1 cellular context compared by ENCODE assay signal in the genomic region with DNA sequence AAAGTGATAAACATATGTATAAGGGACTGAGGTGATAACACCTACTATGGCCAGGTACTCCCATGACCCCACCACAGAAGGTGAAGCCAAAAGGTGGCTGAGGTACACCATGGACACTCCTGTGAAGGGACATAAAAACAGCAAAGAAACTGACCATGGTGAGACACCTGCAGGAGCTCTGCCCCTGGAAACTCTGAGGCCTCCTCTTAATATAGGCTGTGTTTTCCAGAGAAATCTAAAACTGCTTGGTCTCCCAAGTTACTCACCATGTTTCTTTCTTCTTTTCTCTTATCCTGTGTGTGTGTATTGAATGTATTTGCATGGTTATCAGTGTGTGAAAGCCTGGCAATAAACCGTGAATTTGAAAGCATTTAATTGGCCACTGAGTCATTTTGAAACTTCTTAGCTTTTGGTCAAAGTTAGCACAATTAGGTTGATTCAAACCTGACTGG.
TF ChIP-seq lines count a peak whose summit lies in the region.

No MANE protein-coding gene starts in this region.

TF ChIP-seq in GM12878, 131 proteins besides CTCF, POLR2A, EP300 and RAD21 (continued from another document):
- TF ChIP-seq SKIL (IDR thresholded peaks at IDR 0.05; ENCODE audit: low read depth, poor library complexity, severe bottlenecking) = peak; percentile 83
- no peak for TF ChIP-seq SMAD5 (IDR thresholded peaks at IDR 0.05; ENCODE audit: low read depth)
- peak; percentile 95 to 96 for TF ChIP-seq IKZF2 (IDR thresholded peaks at IDR 0.05)
- TF ChIP-seq CBX5 (IDR thresholded peaks at IDR 0.05; ENCODE audit: low read depth) = no peak
- TF ChIP-seq, protein P1, sequence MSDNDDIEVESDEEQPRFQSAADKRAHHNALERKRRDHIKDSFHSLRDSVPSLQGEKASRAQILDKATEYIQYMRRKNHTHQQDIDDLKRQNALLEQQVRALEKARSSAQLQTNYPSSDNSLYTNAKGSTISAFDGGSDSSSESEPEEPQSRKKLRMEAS (IDR thresholded peaks at IDR 0.05; ENCODE audit: low read depth, low read length) = no peak
- TF ChIP-seq GABPA (IDR thresholded peaks at IDR 0.05; ENCODE audit: low read depth) = no peak
- TF ChIP-seq RBBP5 (conservative IDR thresholded peaks at IDR 0.05) = no peak
- peak; percentile 52 for TF ChIP-seq RAD51 (IDR thresholded peaks at IDR 0.05)
- no peak for TF ChIP-seq SMARCA5 (IDR thresholded peaks at IDR 0.05)
- no peak for TF ChIP-seq ATF3 (IDR thresholded peaks at IDR 0.05; ENCODE audit: borderline replicate concordance, extremely low read depth, low read depth, low read length)
- TF ChIP-seq ZNF384 (IDR thresholded peaks at IDR 0.05; ENCODE audit: borderline replicate concordance, low read depth, low read length) = peak; percentile 6; the same call in 1 of the 2 replicates
- TF ChIP-seq NFIC (IDR thresholded peaks at IDR 0.05; ENCODE audit: low read depth, low read length) = no peak
- TF ChIP-seq, protein P2, sequence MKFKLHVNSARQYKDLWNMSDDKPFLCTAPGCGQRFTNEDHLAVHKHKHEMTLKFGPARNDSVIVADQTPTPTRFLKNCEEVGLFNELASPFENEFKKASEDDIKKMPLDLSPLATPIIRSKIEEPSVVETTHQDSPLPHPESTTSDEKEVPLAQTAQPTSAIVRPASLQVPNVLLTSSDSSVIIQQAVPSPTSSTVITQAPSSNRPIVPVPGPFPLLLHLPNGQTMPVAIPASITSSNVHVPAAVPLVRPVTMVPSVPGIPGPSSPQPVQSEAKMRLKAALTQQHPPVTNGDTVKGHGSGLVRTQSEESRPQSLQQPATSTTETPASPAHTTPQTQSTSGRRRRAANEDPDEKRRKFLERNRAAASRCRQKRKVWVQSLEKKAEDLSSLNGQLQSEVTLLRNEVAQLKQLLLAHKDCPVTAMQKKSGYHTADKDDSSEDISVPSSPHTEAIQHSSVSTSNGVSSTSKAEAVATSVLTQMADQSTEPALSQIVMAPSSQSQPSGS (IDR thresholded peaks at IDR 0.05; ENCODE audit: low read length) = no peak
- TF ChIP-seq USF2 (IDR thresholded peaks at IDR 0.05; ENCODE audit: borderline replicate concordance, low read depth, low read length) = no peak
- TF ChIP-seq MTA3 (IDR thresholded peaks at IDR 0.05; ENCODE audit: borderline replicate concordance, low read length) = no peak
- TF ChIP-seq CREM (IDR thresholded peaks at IDR 0.05; ENCODE audit: low read depth) = no peak
- TF ChIP-seq KLF5 (IDR thresholded peaks at IDR 0.05; ENCODE audit: partially characterized antibody) = no peak
- no peak for TF ChIP-seq KDM1A (IDR thresholded peaks at IDR 0.05; ENCODE audit: borderline replicate concordance)
- TF ChIP-seq CBFB (IDR thresholded peaks at IDR 0.05; ENCODE audit: low read depth) = no peak
- TF ChIP-seq TCF3 (IDR thresholded peaks at IDR 0.05; ENCODE audit: borderline replicate concordance, insufficient read depth, low read depth, low read length) = no peak
- no peak for TF ChIP-seq PAX8 (IDR thresholded peaks at IDR 0.05)
- no peak for TF ChIP-seq SREBF1 (IDR thresholded peaks at IDR 0.05; ENCODE audit: low read length)
- no peak for TF ChIP-seq HDGF (IDR thresholded peaks at IDR 0.05)
- peak; percentile 83; the same call in 1 of the 3 replicates for TF ChIP-seq POU2F2 (IDR thresholded peaks at IDR 0.05; ENCODE audit: borderline replicate concordance, low read depth, low read length)
- TF ChIP-seq BRCA1 (IDR thresholded peaks at IDR 0.05; ENCODE audit: low read depth, low read length) = no peak
- no peak for TF ChIP-seq CREB1 (IDR thresholded peaks at IDR 0.05; ENCODE audit: low read depth)
- peak; percentile 92 for TF ChIP-seq IRF4 (IDR thresholded peaks at IDR 0.05; ENCODE audit: low read depth, low read length)
- TF ChIP-seq MXI1 (IDR thresholded peaks at IDR 0.05; ENCODE audit: low read depth, low read length) = no peak; the same call in 1 of the 2 replicates
- peak; percentile 92 for TF ChIP-seq BMI1 (IDR thresholded peaks at IDR 0.05; ENCODE audit: borderline replicate concordance)
- TF ChIP-seq MEF2B (IDR thresholded peaks at IDR 0.05; ENCODE audit: partially characterized antibody, poor library complexity, severe bottlenecking) = peak; percentile 66
- peak; percentile 100 for TF ChIP-seq MTA2 (IDR thresholded peaks at IDR 0.05; ENCODE audit: low read depth)
- TF ChIP-seq CEBPB (IDR thresholded peaks at IDR 0.05; ENCODE audit: borderline replicate concordance in 1 of 2, low read depth in 2 of 2, low read length in 2 of 2) = no peak
- no peak for TF ChIP-seq EZH2 (IDR thresholded peaks at IDR 0.05; ENCODE audit: borderline replicate concordance, control insufficient read depth, low read depth, low read length)
- TF ChIP-seq TCF12 (IDR thresholded peaks at IDR 0.05; ENCODE audit: low read depth, low read length) = no peak
- TF ChIP-seq RB1 (IDR thresholded peaks at IDR 0.05; ENCODE audit: borderline replicate concordance) = peak; percentile 12; the same call in 1 of the 2 replicates
- no peak for TF ChIP-seq ESRRA (IDR thresholded peaks at IDR 0.05; ENCODE audit: low read length)
- TF ChIP-seq, protein P3, sequence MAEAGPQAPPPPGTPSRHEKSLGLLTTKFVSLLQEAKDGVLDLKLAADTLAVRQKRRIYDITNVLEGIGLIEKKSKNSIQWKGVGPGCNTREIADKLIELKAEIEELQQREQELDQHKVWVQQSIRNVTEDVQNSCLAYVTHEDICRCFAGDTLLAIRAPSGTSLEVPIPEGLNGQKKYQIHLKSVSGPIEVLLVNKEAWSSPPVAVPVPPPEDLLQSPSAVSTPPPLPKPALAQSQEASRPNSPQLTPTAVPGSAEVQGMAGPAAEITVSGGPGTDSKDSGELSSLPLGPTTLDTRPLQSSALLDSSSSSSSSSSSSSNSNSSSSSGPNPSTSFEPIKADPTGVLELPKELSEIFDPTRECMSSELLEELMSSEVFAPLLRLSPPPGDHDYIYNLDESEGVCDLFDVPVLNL (IDR thresholded peaks at IDR 0.05; ENCODE audit: low read depth, low read length) = no peak
- TF ChIP-seq PML (IDR thresholded peaks at IDR 0.05; ENCODE audit: low read length) = no peak
- TF ChIP-seq PBX3 (IDR thresholded peaks at IDR 0.05; ENCODE audit: insufficient replicate concordance, low read depth, low read length) = no peak
- no peak for TF ChIP-seq EED (IDR thresholded peaks at IDR 0.05; ENCODE audit: low read depth)
- peak; percentile 98; the same call in 1 of the 2 replicates for TF ChIP-seq BACH1 (IDR thresholded peaks at IDR 0.05; ENCODE audit: borderline replicate concordance)
- peak; percentile 76; the same call in 1 of the 2 replicates for TF ChIP-seq CHD2 (IDR thresholded peaks at IDR 0.05; ENCODE audit: borderline replicate concordance, low read depth, low read length)
- TF ChIP-seq, protein P4, sequence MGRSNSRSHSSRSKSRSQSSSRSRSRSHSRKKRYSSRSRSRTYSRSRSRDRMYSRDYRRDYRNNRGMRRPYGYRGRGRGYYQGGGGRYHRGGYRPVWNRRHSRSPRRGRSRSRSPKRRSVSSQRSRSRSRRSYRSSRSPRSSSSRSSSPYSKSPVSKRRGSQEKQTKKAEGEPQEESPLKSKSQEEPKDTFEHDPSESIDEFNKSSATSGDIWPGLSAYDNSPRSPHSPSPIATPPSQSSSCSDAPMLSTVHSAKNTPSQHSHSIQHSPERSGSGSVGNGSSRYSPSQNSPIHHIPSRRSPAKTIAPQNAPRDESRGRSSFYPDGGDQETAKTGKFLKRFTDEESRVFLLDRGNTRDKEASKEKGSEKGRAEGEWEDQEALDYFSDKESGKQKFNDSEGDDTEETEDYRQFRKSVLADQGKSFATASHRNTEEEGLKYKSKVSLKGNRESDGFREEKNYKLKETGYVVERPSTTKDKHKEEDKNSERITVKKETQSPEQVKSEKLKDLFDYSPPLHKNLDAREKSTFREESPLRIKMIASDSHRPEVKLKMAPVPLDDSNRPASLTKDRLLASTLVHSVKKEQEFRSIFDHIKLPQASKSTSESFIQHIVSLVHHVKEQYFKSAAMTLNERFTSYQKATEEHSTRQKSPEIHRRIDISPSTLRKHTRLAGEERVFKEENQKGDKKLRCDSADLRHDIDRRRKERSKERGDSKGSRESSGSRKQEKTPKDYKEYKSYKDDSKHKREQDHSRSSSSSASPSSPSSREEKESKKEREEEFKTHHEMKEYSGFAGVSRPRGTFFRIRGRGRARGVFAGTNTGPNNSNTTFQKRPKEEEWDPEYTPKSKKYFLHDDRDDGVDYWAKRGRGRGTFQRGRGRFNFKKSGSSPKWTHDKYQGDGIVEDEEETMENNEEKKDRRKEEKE (IDR thresholded peaks at IDR 0.05) = no peak
- peak; percentile 77 for TF ChIP-seq ATF7 (IDR thresholded peaks at IDR 0.05; ENCODE audit: low read depth)
- TF ChIP-seq YBX1 (IDR thresholded peaks at IDR 0.05) = no peak
- TF ChIP-seq USF1 (IDR thresholded peaks at IDR 0.05; ENCODE audit: borderline replicate concordance, extremely low read length, insufficient read depth, low read depth, low read length) = no peak
- no peak for TF ChIP-seq ZNF274 (IDR thresholded peaks at IDR 0.05; ENCODE audit: insufficient read depth, insufficient read length)
- no peak for TF ChIP-seq FOXM1 (IDR thresholded peaks at IDR 0.05; ENCODE audit: low read depth, low read length)
- TF ChIP-seq SMC3 (IDR thresholded peaks at IDR 0.05; ENCODE audit: borderline replicate concordance, low read length) = no peak
- TF ChIP-seq TAF1 (IDR thresholded peaks at IDR 0.05; ENCODE audit: borderline replicate concordance, low read depth, low read length) = no peak
- no peak for TF ChIP-seq TBL1XR1 (IDR thresholded peaks at IDR 0.05; ENCODE audit: low read depth, low read length)
- no peak for TF ChIP-seq CHD4 (IDR thresholded peaks at IDR 0.05)
- TF ChIP-seq SIN3A (IDR thresholded peaks at IDR 0.05; ENCODE audit: low read depth, low read length) = no peak
- TF ChIP-seq ELK1 (IDR thresholded peaks at IDR 0.05; ENCODE audit: low read depth, low read length) = no peak
